Comparison of ENCODE assay signal across 19 cellular contexts in genomic region chr14:53032838-53033390, GRCh38.
DNase-seq lines count a peak whose midpoint lies in the region; ATAC-seq and TF ChIP-seq lines count a peak whose summit lies in the region.
"Had no signal": no experiment of that assay in that cellular context is flagged by ENCODE, and none has a peak within 500 bp of the region (broad histone marks: within the 10 kb centered on the region; RNA-seq: fewer than 3 reads in every experiment).

No MANE protein-coding gene starts in this region.

- no peaks in the 10 kb centered on the region for H3K27me3 ChIP-seq in right lobe of liver
- H3K27me3 ChIP-seq: BLaER1 treated with 17β-estradiol and CSF1 and Interleukin-3, amounts not matched to agents 10 nM and 100 nM; testis had no signal

- peak; percentile 63 to 81 (median 68) for ATAC-seq in right lobe of liver
- ATAC-seq: activated T-cell treated with anti-CD3 and anti-CD28 coated beads, Interleukin-2, amount 50 U/mL, for 4 hours had no signal

- H3K4me1 ChIP-seq in right lobe of liver: peaks cover 0 to 9% (median 3%) of the 10 kb centered on the region in 4 donors
- H3K4me1 ChIP-seq: BLaER1 treated with 17β-estradiol and CSF1 and Interleukin-3, amounts not matched to agents 10 nM and 100 nM had no signal

- no peaks in the 10 kb centered on the region for H3K36me3 ChIP-seq in right lobe of liver

- no peak for TF ChIP-seq CTCF in LNCaP clone FGC (IDR thresholded peaks at IDR 0.05; ENCODE audit: control insufficient read depth, extremely low read depth, insufficient read depth)
- TF ChIP-seq CTCF in right lobe of liver (IDR thresholded peaks at IDR 0.05): no peak

- WGBS in right lobe of liver (ENCODE audit: insufficient coverage, low coverage, low lambda C conversion rate, missing lambda C conversion rate): 100% methylated on average over 1 of the region's 1 CpG

- H3K4me3 ChIP-seq in LNCaP clone FGC (ENCODE audit: low read depth, low read length) (no peak overlapping the region), right lobe of liver (no peak overlapping the region)
- H3K4me3 ChIP-seq: BLaER1 treated with 17β-estradiol and CSF1 and Interleukin-3, amounts not matched to agents 10 nM and 100 nM; lung; PC-9; testis had no signal

- peak; percentile 11 for DNase-seq in LNCaP clone FGC (ENCODE audit: low read depth)
- no peak for DNase-seq in caudate nucleus (lab: John Stamatoyannopoulos, UW)
- no peak for DNase-seq in right lobe of liver
- no peak for DNase-seq in AG20443 (ENCODE audit: low spot score)
- no peak for DNase-seq in SIG-M5 treated with dmso at 0.1 percent for 504 hours (lab: John Stamatoyannopoulos, UW; ENCODE audit: unreplicated experiment)
- DNase-seq in OCI-M1 (lab: John Stamatoyannopoulos, UW): no peak
- DNase-seq: activated CD4-positive, alpha-beta T cell treated with anti-CD3 and anti-CD28 coated beads, Interleukin-2, amount 50 U/mL, for 4 hours; activated naive CD8-positive, alpha-beta T cell treated with anti-CD3 and anti-CD28 coated beads, Interleukin-2, amount 10 ng/mL, durations not matched to agents 7 days and 5 days; activated T-cell treated with anti-CD3 and anti-CD28 coated beads, Interleukin-2, amount 50 U/mL, for 4 hours; H7; NCI-H2081; NCI-H524; nephron progenitor cell; stimulated activated CD4-positive, alpha-beta T cell treated with anti-CD3 and anti-CD28 coated beads, Interleukin-2, amount 100 ng/mL, for 24 hours had no signal

- H3K27ac ChIP-seq in caudate nucleus (ENCODE audit: low read depth, low read length) (peak overlapping the region; percentile 63), right lobe of liver (peak overlapping the region in 2 of 3 donors; percentile 28 to 44), temporal lobe (ENCODE audit: low read depth, low read length) (peak overlapping the region; percentile 53)
- H3K27ac ChIP-seq: BLaER1 treated with 17β-estradiol and CSF1 and Interleukin-3, amounts not matched to agents 10 nM and 100 nM; PC-9; testis had no signal

- intact Hi-C loops in right lobe of liver (cut with DNase I): no loop called here

- no peak for TF ChIP-seq POLR2A in right lobe of liver (IDR thresholded peaks at IDR 0.05)

- H3K9me3 ChIP-seq in right lobe of liver: no peaks in the 10 kb centered on the region
- H3K9me3 ChIP-seq: testis had no signal
